In genomic region chr10:72332423-72333110, GRCh38 we compare ENCODE assay signal across 9 cellular contexts. TPM values are rescaled to one million over a fixed set of nuclear protein-coding genes. Genes with fewer than 3 reads are reported as not detected.
DNase-seq lines count a peak whose midpoint lies in the region; ATAC-seq and TF ChIP-seq lines count a peak whose summit lies in the region.
"Had no signal": no experiment of that assay in that cellular context is flagged by ENCODE, and none has a peak within 500 bp of the region (broad histone marks: within the 10 kb centered on the region; RNA-seq: fewer than 3 reads in every experiment).

No MANE protein-coding gene starts in this region.

- no peak for TF ChIP-seq CTCF in GM23338 (conservative IDR thresholded peaks at IDR 0.05; ENCODE audit: low read depth in 2 of 2)
- TF ChIP-seq CTCF in esophagus squamous epithelium (IDR thresholded peaks at IDR 0.05), result no peak
- no peak for TF ChIP-seq CTCF in sigmoid colon (IDR thresholded peaks at IDR 0.05)
- TF ChIP-seq CTCF in foreskin fibroblast (IDR thresholded peaks at IDR 0.05; ENCODE audit: low read depth, low read length), result no peak

- H3K4me3 ChIP-seq in GM23338 (0 out of 2 replicates have a peak overlapping the region, but pooled peaks have one; percentile 28), esophagus squamous epithelium (peak overlapping the region in 1 of 4 donors; percentile 34), sigmoid colon (peak overlapping the region in 1 of 4 donors; percentile 14), foreskin fibroblast (ENCODE audit: low read depth in 1 of 2, low read length in 2 of 2) (no peak overlapping the region)
- H3K4me3 ChIP-seq: MG63 had no signal

- TF ChIP-seq EP300 in sigmoid colon (IDR thresholded peaks at IDR 0.05), result no peak

- H3F3A ChIP-seq in GM23338 (replicated peaks; ENCODE audit: low read depth), result peaks cover 16% of the 10 kb centered on the region

- no peaks in the 10 kb centered on the region for H3K9me2 ChIP-seq in GM23338 (ENCODE audit: insufficient read depth)

- in situ Hi-C loops in ACHN (cut with HindIII; ENCODE audit: low pct_ligation_motif_present, low pct_unique_long_range_greater_than_20kb, low sequenced_read_pairs), result no loop called here

- ATAC-seq in GM23338, result peak; percentile 1
- ATAC-seq in SK-N-SH treated with all-trans-retinoic acid at 6 μM for 48 hours, result no peak; the same call in 1 of the 3 replicates
- ATAC-seq in GM18870 (IDR thresholded peaks at IDR 0.05; ENCODE audit: unreplicated experiment), result no peak
- no peak for ATAC-seq in HG02885 (IDR thresholded peaks at IDR 0.05; ENCODE audit: poor library complexity, unreplicated experiment)

- H3K79me2 ChIP-seq in GM23338 (replicated peaks; ENCODE audit: insufficient read depth), result no peaks in the 10 kb centered on the region

- H3K4me1 ChIP-seq in GM23338 (ENCODE audit: insufficient read depth), result peaks cover 16% of the 10 kb centered on the region; the same call in 1 of the 2 replicates
- peaks cover 85 to 98% (median 87%) of the 10 kb centered on the region in 3 donors for H3K4me1 ChIP-seq in esophagus squamous epithelium
- peaks cover 0 to 74% (median 64%) of the 10 kb centered on the region in 4 donors for H3K4me1 ChIP-seq in sigmoid colon

- H3K4me3 Mint-ChIP-seq in GM23338, result peak overlapping the region; percentile 29; the same call in 2 of the 3 replicates

- no peak for TF ChIP-seq POLR2A in esophagus squamous epithelium (IDR thresholded peaks at IDR 0.05)
- TF ChIP-seq POLR2A in sigmoid colon (IDR thresholded peaks at IDR 0.05), result no peak

- H3K27me3 ChIP-seq in GM23338 (ENCODE audit: insufficient read depth) (no peaks in the 10 kb centered on the region), esophagus squamous epithelium (no peaks in the 10 kb centered on the region), sigmoid colon (no peaks in the 10 kb centered on the region)
- H3K27me3 ChIP-seq: MG63 had no signal

- H3K27ac ChIP-seq in GM23338 (ENCODE audit: low read depth) (peak overlapping the region; percentile 87), esophagus squamous epithelium (peak overlapping the region; percentile 86 to 94 (median 93)), sigmoid colon (peak overlapping the region; percentile 75 to 87 (median 80))

- WGBS in esophagus squamous epithelium, 2 donors, result 45 to 58% methylated on average over 8 to 10 of the region's 12 CpGs
- 62 to 69% methylated on average over 12 of the region's 12 CpGs for WGBS in sigmoid colon, 2 donors

- 0 out of 2 replicates have a peak, but pooled peaks cover 3% of the 10 kb centered on the region for H4K20me1 ChIP-seq in GM23338 (replicated peaks; ENCODE audit: insufficient read depth)

- H3K4me2 ChIP-seq in GM23338, result peak overlapping the region; percentile 64; the same call in 1 of the 2 replicates

- peak overlapping the region; percentile 65; the same call in 1 of the 2 replicates for H3K27ac Mint-ChIP-seq in GM23338

- peaks cover 25% of the 10 kb centered on the region for H3K27me3 Mint-ChIP-seq in GM23338 (ENCODE audit: insufficient read depth, low read depth, poor library complexity)

- H3K36me3 ChIP-seq in GM23338 (ENCODE audit: insufficient read depth), result peaks cover 4% of the 10 kb centered on the region; the same call in 1 of the 2 replicates
- H3K36me3 ChIP-seq in esophagus squamous epithelium, result peaks cover under 1 to 46% (median 6%) of the 10 kb centered on the region in 3 donors
- peaks cover 2 to 30% (median 10%) of the 10 kb centered on the region in 4 donors for H3K36me3 ChIP-seq in sigmoid colon

- no peaks in the 10 kb centered on the region; the same call in 2 of the 3 replicates for H3K9me3 Mint-ChIP-seq in GM23338

- peaks cover 48% of the 10 kb centered on the region for H3K4me1 Mint-ChIP-seq in GM23338

- no peak overlapping the region for H2AFZ ChIP-seq in GM23338

- peaks cover 30% of the 10 kb centered on the region; the same call in 2 of the 3 replicates for H3K36me3 Mint-ChIP-seq in GM23338 (ENCODE audit: low read depth)

- DNase-seq in GM23338 (ENCODE audit: low spot score), result no peak
- no peak for DNase-seq in esophagus squamous epithelium (lab: John Stamatoyannopoulos, UW)
- DNase-seq in sigmoid colon, result no peak
- DNase-seq in ACHN, result no peak
- DNase-seq in foreskin fibroblast, result no peak

- no peaks in the 10 kb centered on the region for H3K9me3 ChIP-seq in esophagus squamous epithelium
- H3K9me3 ChIP-seq in sigmoid colon, result no peaks in the 10 kb centered on the region
- H3K9me3 ChIP-seq: MG63 had no signal

- intact Hi-C loops in esophagus squamous epithelium (cut with DNase I) (loop anchor here (10.0 kb wide), 1 partner anchor 88 kb away; no protein-coding TSS in a partner anchor), sigmoid colon (cut with DNase I) (loop anchor here (10.0 kb wide), 1 partner anchor 438 kb away; no protein-coding TSS in a partner anchor)

TF ChIP-seq in SK-N-SH treated with all-trans-retinoic acid at 6 μM for 48 hours, 23 proteins besides CTCF, POLR2A, EP300 and RAD21:
- TF ChIP-seq PATZ1 (CRISPR knock-in tag; IDR thresholded peaks at IDR 0.05; ENCODE audit: borderline replicate concordance) (no peak), CSDC2 (CRISPR knock-in tag; IDR thresholded peaks at IDR 0.05) (peak; percentile 41), ESRRG (CRISPR knock-in tag; IDR thresholded peaks at IDR 0.05) (0 out of 2 replicates have a peak, but pooled peaks have one; percentile 40)
TF ChIP-seq in SK-N-SH treated with all-trans-retinoic acid at 6 μM for 48 hours: peak in this region for 2.

RNA-seq across cellular contexts. Expression of gene DNAJB12, which starts 22.2 kb away (rescaled TPM):
- total RNA-seq in GM23338 (2014; rRNA removed; shearing (Covaris generic)), result 13.0 and 16.0 TPM in 2 replicates
- polyA plus RNA-seq in GM23338 (2016; fragmentation: Nextera tagmentation; extraction: Ambion mirVana) (12.6 and 12.8 TPM in 2 replicates), sigmoid colon (10 to 100 TPM in 2 of 3 donors, 1 to 10 TPM in 1; 9.5 to 28.7 (median 15.6) TPM)
- total RNA-seq in esophagus squamous epithelium (10 to 100 TPM; 22.7 to 34.0 (median 23.8) TPM), sigmoid colon (10 to 100 TPM; 22.4 to 38.5 (median 30.0) TPM)

RNA-seq across cellular contexts. Expression of gene DDIT4, which starts 58.8 kb away (rescaled TPM):
- 110 and 136 TPM in 2 replicates for total RNA-seq in GM23338 (2014; rRNA removed; shearing (Covaris generic))
- polyA plus RNA-seq in GM23338 (2016; fragmentation: Nextera tagmentation; extraction: Ambion mirVana) (108 and 114 TPM in 2 replicates), sigmoid colon (100 to 1,000 TPM in 1 of 3 donors, 10 to 100 TPM in 2; 71.5 to 413 (median 85.3) TPM)
- total RNA-seq in esophagus squamous epithelium (100 to 1,000 TPM in 3 of 4 donors, 10 to 100 TPM in 1; 49.4 to 384 (median 138) TPM), sigmoid colon (100 to 1,000 TPM in 2 of 4 donors, 10 to 100 TPM in 2; 77.2 to 202 (median 133) TPM)
